Comparison of ENCODE assay signal across 8 cellular contexts in the genomic region with DNA sequence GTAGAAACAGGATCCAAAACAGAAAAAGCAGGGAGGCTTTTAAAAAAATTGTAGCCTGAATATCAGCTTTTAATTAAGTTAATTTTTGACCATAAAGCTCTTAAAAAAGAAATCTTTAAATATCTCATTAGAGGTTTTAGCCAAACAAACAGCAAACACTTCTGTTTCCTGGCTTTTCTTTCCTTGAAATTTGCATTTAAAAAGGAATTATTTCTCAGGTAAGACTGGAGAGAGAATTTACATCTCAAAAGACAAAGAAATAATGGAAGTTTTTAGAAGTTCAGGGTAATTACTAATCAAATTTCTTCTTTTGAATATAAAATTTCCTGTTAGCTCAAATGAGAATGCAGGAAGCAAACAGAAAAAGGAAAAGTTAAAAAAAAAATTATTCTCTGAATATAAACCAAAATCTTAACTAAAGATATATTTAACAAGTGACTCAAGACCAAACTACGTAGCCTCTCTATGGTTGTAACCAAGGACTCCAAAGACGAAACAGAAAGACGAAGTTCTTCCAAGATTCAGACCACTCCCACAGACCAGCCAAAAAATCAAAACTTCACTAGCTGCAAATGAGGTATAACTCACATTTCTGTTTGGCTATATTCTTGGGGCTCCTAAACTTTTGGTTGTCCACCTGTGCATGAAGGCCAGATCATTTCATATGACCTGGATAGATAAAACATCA.
DNase-seq lines count a peak whose midpoint lies in the region; ATAC-seq, FAIRE-seq and TF ChIP-seq lines count a peak whose summit lies in the region.
"Had no signal": no experiment of that assay in that cellular context is flagged by ENCODE, and none has a peak within 500 bp of the region (broad histone marks: within the 10 kb centered on the region; RNA-seq: fewer than 3 reads in every experiment).

No MANE protein-coding gene starts in this region.

- no peaks in the 10 kb centered on the region for H3K36me3 ChIP-seq in OCI-LY3 (replicated peaks; ENCODE audit: low read depth, low read length)
- no peaks in the 10 kb centered on the region for H3K36me3 ChIP-seq in thoracic aorta
- H3K36me3 ChIP-seq in GM23248 (ENCODE audit: low read depth) = no peaks in the 10 kb centered on the region
- H3K36me3 ChIP-seq: upper lobe of left lung had no signal

- DNase-seq in thoracic aorta (ENCODE audit: low spot score) (no peak), GM13977 (ENCODE audit: low spot score) (no peak), GM23248 (no peak), D721Med (ENCODE audit: insufficient read length, low spot score) (no peak)
- DNase-seq: upper lobe of left lung had no signal

- H3K9me2 ChIP-seq in GM23248 (ENCODE audit: insufficient read depth) = no peaks in the 10 kb centered on the region

- peak overlapping the region; percentile 65 for H3K4me2 ChIP-seq in OCI-LY3 (ENCODE audit: low read length)
- no peak overlapping the region for H3K4me2 ChIP-seq in GM23248 (ENCODE audit: unreplicated experiment)

- 33 to 34% methylated on average over 3 of the region's 3 CpGs for WGBS in GM23248 (ENCODE audit: low coverage in 1 of 2, low lambda C conversion rate in 2 of 2, missing lambda C conversion rate in 2 of 2), 2 experiments

- H3K9me3 ChIP-seq in OCI-LY3 (ENCODE audit: insufficient read depth, low read length) (no peaks in the 10 kb centered on the region), thoracic aorta (no peaks in the 10 kb centered on the region), GM23248 (ENCODE audit: low read depth) (no peaks in the 10 kb centered on the region)
- H3K9me3 ChIP-seq: upper lobe of left lung had no signal

- peak; percentile 31 for ATAC-seq in GM19438 (IDR thresholded peaks at IDR 0.05; ENCODE audit: low read depth, unreplicated experiment)
- peak; percentile 39 for ATAC-seq in HG02943 (IDR thresholded peaks at IDR 0.05; ENCODE audit: low read depth, unreplicated experiment)
- peak; percentile 84 for ATAC-seq in thoracic aorta (ENCODE audit: insufficient number of reproducible peaks, low FRiP score, low read depth)

- H3K4me3 ChIP-seq in OCI-LY3 (ENCODE audit: low read length) (peak overlapping the region; percentile 54), thoracic aorta (peak overlapping the region; percentile 51), GM23248 (no peak overlapping the region)
- H3K4me3 ChIP-seq: upper lobe of left lung had no signal

- H3K79me2 ChIP-seq in OCI-LY3 (ENCODE audit: low read length) = no peaks in the 10 kb centered on the region
- H3K79me2 ChIP-seq in GM23248 (ENCODE audit: insufficient read depth) = no peaks in the 10 kb centered on the region

- TF ChIP-seq CTCF in OCI-LY3 (IDR thresholded peaks at IDR 0.05; ENCODE audit: low read depth, low read length) (no peak), thoracic aorta (IDR thresholded peaks at IDR 0.05) (no peak), GM13977 (IDR thresholded peaks at IDR 0.05; ENCODE audit: extremely low read depth, insufficient read depth, missing control alignments) (no peak), D721Med (IDR thresholded peaks at IDR 0.05; ENCODE audit: insufficient read depth, missing control alignments) (no peak)

- H3K9ac ChIP-seq in OCI-LY3 (ENCODE audit: low read length) (peak overlapping the region; percentile 51), GM23248 (no peak overlapping the region)

- FAIRE-seq in D721Med (lab: Jason Lieb, UNC) = no peak

- H3K27me3 ChIP-seq in OCI-LY3 (ENCODE audit: low read depth, low read length) (no peaks in the 10 kb centered on the region), thoracic aorta (replicated peaks; ENCODE audit: insufficient read depth) (no peaks in the 10 kb centered on the region), GM23248 (replicated peaks; ENCODE audit: insufficient read depth) (no peaks in the 10 kb centered on the region; the same call in 1 of the 2 replicates)
- H3K27me3 ChIP-seq: upper lobe of left lung had no signal

- H3K27ac ChIP-seq in OCI-LY3 (ENCODE audit: low read length) (peak overlapping the region; percentile 94), thoracic aorta (peak overlapping the region; percentile 60 to 74), GM23248 (no peak overlapping the region)
- H3K27ac ChIP-seq: upper lobe of left lung had no signal

- no peak overlapping the region for H2AFZ ChIP-seq in OCI-LY3 (ENCODE audit: low read depth, low read length)
- no peak overlapping the region for H2AFZ ChIP-seq in GM23248

- H3K4me1 ChIP-seq in OCI-LY3 (ENCODE audit: low read length) (peaks cover 58% of the 10 kb centered on the region), thoracic aorta (ENCODE audit: control insufficient read depth in 1 of 2, low read depth in 2 of 2) (peaks cover 13 to 38% of the 10 kb centered on the region in 2 donors), GM23248 (ENCODE audit: insufficient read depth) (no peaks in the 10 kb centered on the region)
- H3K4me1 ChIP-seq: upper lobe of left lung had no signal

- H4K20me1 ChIP-seq in OCI-LY3 (ENCODE audit: insufficient read depth, low read length) (no peaks in the 10 kb centered on the region), GM23248 (ENCODE audit: insufficient read depth) (no peaks in the 10 kb centered on the region)

- in situ Hi-C loops in GM13977 (cut with MboI; ENCODE audit: low pct_unique_long_range_greater_than_20kb, low sequenced_read_pairs, unreplicated experiment) (no loop called here), GM23248 (cut with MboI) (no loop called here)

- no peaks in the 10 kb centered on the region for H3F3A ChIP-seq in GM23248 (ENCODE audit: insufficient read depth)

Comparison
In these comparisons a context has a peak if more than half of its experiments do, and no peak if none do; other contexts are left out.
1. ATAC-seq: peak in every context shown above with its lines; median percentile 84 in thoracic aorta; 39 in HG02943; 31 in GM19438.